16 cellular contexts compared by ENCODE assay signal in the genomic region with DNA sequence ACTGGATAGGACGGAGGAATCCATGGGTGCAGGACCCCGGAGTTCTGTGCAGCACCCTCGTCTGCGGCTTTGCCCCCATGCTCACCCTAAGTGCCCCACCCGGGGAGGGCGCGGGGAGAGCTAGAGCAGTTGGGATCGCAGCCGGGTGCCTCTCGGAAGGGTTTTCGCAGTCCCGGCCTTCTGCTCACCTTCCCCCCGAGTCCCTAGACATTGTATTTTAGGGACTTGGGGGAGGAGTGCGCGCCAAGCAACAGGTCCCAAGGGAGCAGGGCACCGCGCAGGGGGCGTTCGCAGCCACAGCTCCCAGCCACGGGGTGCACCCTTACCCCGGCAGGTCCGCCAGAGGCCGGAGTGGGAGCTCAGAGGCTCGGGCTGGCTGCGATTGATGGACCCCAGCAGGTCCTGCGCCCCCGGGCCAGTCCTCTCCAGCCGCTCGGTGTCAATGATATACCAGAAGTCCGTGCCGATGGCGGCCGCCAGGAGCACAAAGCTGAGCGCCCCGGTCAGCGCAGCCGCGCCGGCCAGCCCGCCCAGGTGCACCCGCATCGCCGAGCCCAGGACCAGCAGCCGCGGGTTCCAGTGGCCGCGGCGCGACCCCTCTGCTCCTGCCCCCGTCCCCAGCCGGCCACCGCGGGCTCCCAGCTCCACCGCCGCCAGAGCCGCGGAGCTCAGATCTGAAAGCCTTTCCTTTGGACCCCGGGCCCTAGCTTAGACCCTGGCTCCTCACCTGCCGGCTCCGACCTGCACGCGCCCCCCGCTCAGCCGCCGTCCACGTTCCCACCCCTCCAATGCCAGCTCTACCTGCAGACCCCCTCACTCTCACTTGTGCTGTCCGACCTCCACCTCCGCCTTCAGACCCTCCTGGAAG. TPM values are rescaled to one million over a fixed set of nuclear protein-coding genes. Genes with fewer than 3 reads are reported as not detected.
DNase-seq lines count a peak whose midpoint lies in the region; ATAC-seq, FAIRE-seq and TF ChIP-seq lines count a peak whose summit lies in the region.
"Had no signal": no experiment of that assay in that cellular context is flagged by ENCODE, and none has a peak within 500 bp of the region (broad histone marks: within the 10 kb centered on the region; RNA-seq: fewer than 3 reads in every experiment).

No MANE protein-coding gene starts in this region.

- H3K4me2 ChIP-seq in GM23338, result peak overlapping the region; percentile 98

- DNase-seq in GM23338 (ENCODE audit: low spot score), result peak; percentile 71
- no peak for DNase-seq in RWPE2 (ENCODE audit: low spot score)
- DNase-seq in pancreas, result peak in 2 of 6 donors; percentile 73 to 77
- DNase-seq in stimulated activated CD4-positive, alpha-beta T cell treated with anti-CD3 and anti-CD28 coated beads, Interleukin-1b, Interleukin-23, amount 100 ng/mL, for 48 hours, result no peak
- no peak for DNase-seq in spleen
- no peak for DNase-seq in activated naive CD4-positive, alpha-beta T cell treated with anti-CD3 and anti-CD28 coated beads for 36 hours
- no peak for DNase-seq in activated CD8-positive, alpha-beta memory T cell treated with anti-CD3 and anti-CD28 coated beads for 24 hours
- DNase-seq: activated CD8-positive, alpha-beta T cell treated with anti-CD3 and anti-CD28 coated beads, Interleukin-2, amount 10 ng/mL, durations not matched to agents 7 days and 5 days; CD4-positive, alpha-beta T cell; cortex of kidney; RPMI8226; stimulated activated CD4-positive, alpha-beta T cell treated with anti-CD3 and anti-CD28 coated beads, Interleukin-4, amount 100 ng/mL, for 24 hours had no signal

- H3K9me3 Mint-ChIP-seq in GM23338, result peaks cover 3% of the 10 kb centered on the region; the same call in 2 of the 3 replicates
- H3K9me3 Mint-ChIP-seq in activated naive CD4-positive, alpha-beta T cell treated with anti-CD3 and anti-CD28 coated beads for 36 hours, result no peaks in the 10 kb centered on the region
- H3K9me3 Mint-ChIP-seq: CD4-positive, alpha-beta T cell had no signal

- peak overlapping the region; percentile 97 for H2AFZ ChIP-seq in GM23338

- H3K36me3 ChIP-seq in GM23338 (ENCODE audit: insufficient read depth), result no peaks in the 10 kb centered on the region
- no peaks in the 10 kb centered on the region for H3K36me3 ChIP-seq in RWPE2 (ENCODE audit: low read depth)
- no peaks in the 10 kb centered on the region for H3K36me3 ChIP-seq in pancreas
- H3K36me3 ChIP-seq in spleen, result no peaks in the 10 kb centered on the region

- H3K9me3 ChIP-seq in RWPE2 (ENCODE audit: severe bottlenecking), result no peaks in the 10 kb centered on the region
- H3K9me3 ChIP-seq in pancreas, result no peaks in the 10 kb centered on the region
- H3K9me3 ChIP-seq in spleen, result no peaks in the 10 kb centered on the region

- H3K4me3 Mint-ChIP-seq in GM23338, result peak overlapping the region; percentile 73
- H3K4me3 Mint-ChIP-seq in activated naive CD4-positive, alpha-beta T cell treated with anti-CD3 and anti-CD28 coated beads for 36 hours, result no peak overlapping the region
- H3K4me3 Mint-ChIP-seq: activated CD8-positive, alpha-beta T cell treated with anti-CD3 and anti-CD28 coated beads, Interleukin-2, amount 10 ng/mL, durations not matched to agents 7 days and 5 days; CD4-positive, alpha-beta T cell had no signal

- TF ChIP-seq CTCF in GM23338 (conservative IDR thresholded peaks at IDR 0.05; ENCODE audit: low read depth in 2 of 2) (no peak), RWPE2 (IDR thresholded peaks at IDR 0.05; ENCODE audit: poor library complexity, severe bottlenecking) (no peak), pancreas (IDR thresholded peaks at IDR 0.05) (no peak), spleen (IDR thresholded peaks at IDR 0.05 in 8 of 11, conservative IDR thresholded peaks at IDR 0.05 in 3 of 11) (no peak)

- H3K9me2 ChIP-seq in GM23338 (ENCODE audit: insufficient read depth), result peaks cover 11% of the 10 kb centered on the region; the same call in 1 of the 2 replicates

- peak; percentile 69 for ATAC-seq in GM23338
- ATAC-seq in RWPE2 (ENCODE audit: low read depth), result peak; percentile 60
- peak; percentile 53 to 81 (median 72) for ATAC-seq in pancreas
- ATAC-seq: activated CD8-positive, alpha-beta T cell treated with anti-CD3 and anti-CD28 coated beads, Interleukin-2, amount 10 ng/mL, durations not matched to agents 7 days and 5 days had no signal

- H3K27me3 ChIP-seq in GM23338 (ENCODE audit: insufficient read depth), result peaks cover 62% of the 10 kb centered on the region
- peaks cover 28% of the 10 kb centered on the region for H3K27me3 ChIP-seq in RWPE2 (ENCODE audit: insufficient read depth, poor library complexity, severe bottlenecking)
- H3K27me3 ChIP-seq in pancreas, result peaks cover 0 to 9% (median 5%) of the 10 kb centered on the region in 4 donors
- H3K27me3 ChIP-seq in spleen (replicated peaks in 1 of 7), result peaks cover 12 to 83% (median 37%) of the 10 kb centered on the region in 7 donors

- no peak for TF ChIP-seq POLR2A in spleen (IDR thresholded peaks at IDR 0.05)

- CTCF ChIA-PET in activated naive CD4-positive, alpha-beta T cell treated with anti-CD3 and anti-CD28 coated beads for 36 hours (lab: Charles Lee), result interaction anchor here (0.8 kb wide), 1 partner anchor 22 kb away, joined by 4 read pairs; no protein-coding TSS in a partner anchor

- H3K4me1 ChIP-seq in GM23338 (ENCODE audit: insufficient read depth) (no peaks in the 10 kb centered on the region; the same call in 1 of the 2 replicates), RWPE2 (ENCODE audit: insufficient read depth, poor library complexity, severe bottlenecking) (peaks cover 8% of the 10 kb centered on the region), pancreas (peaks cover 0 to 6% (median 0%) of the 10 kb centered on the region in 3 donors), spleen (peaks cover 0 to 16% (median 12%) of the 10 kb centered on the region in 6 donors)

- H3K79me2 ChIP-seq in GM23338 (replicated peaks; ENCODE audit: insufficient read depth), result no peaks in the 10 kb centered on the region

- no peak for FAIRE-seq in pancreas (lab: Jason Lieb, UNC)

- H3K36me3 Mint-ChIP-seq in GM23338 (ENCODE audit: low read depth), result no peaks in the 10 kb centered on the region
- H3K36me3 Mint-ChIP-seq in activated naive CD4-positive, alpha-beta T cell treated with anti-CD3 and anti-CD28 coated beads for 36 hours (ENCODE audit: low read depth), result no peaks in the 10 kb centered on the region

- intact Hi-C loops in pancreas (cut with DNase I) (no loop called here), spleen (cut with DNase I; ENCODE audit: low total_unique reads) (no loop called here)
- intact Hi-C loops in activated naive CD4-positive, alpha-beta T cell treated with anti-CD3 and anti-CD28 coated beads for 36 hours (cut with micrococcal nuclease), result no loop called here

- H3K4me1 Mint-ChIP-seq in GM23338, result peaks cover 9% of the 10 kb centered on the region; the same call in 2 of the 3 replicates
- peaks cover 6% of the 10 kb centered on the region for H3K4me1 Mint-ChIP-seq in activated naive CD4-positive, alpha-beta T cell treated with anti-CD3 and anti-CD28 coated beads for 36 hours (ENCODE audit: low read depth)

- H3K27ac Mint-ChIP-seq in GM23338, result no peak overlapping the region
- no peak overlapping the region for H3K27ac Mint-ChIP-seq in activated naive CD4-positive, alpha-beta T cell treated with anti-CD3 and anti-CD28 coated beads for 36 hours
- H3K27ac Mint-ChIP-seq: activated CD8-positive, alpha-beta T cell treated with anti-CD3 and anti-CD28 coated beads, Interleukin-2, amount 10 ng/mL, durations not matched to agents 7 days and 5 days; CD4-positive, alpha-beta T cell had no signal

- H3F3A ChIP-seq in GM23338 (replicated peaks; ENCODE audit: low read depth), result no peaks in the 10 kb centered on the region

- peaks cover 24% of the 10 kb centered on the region for H3K27me3 Mint-ChIP-seq in GM23338 (ENCODE audit: insufficient read depth, low read depth, poor library complexity)
- peaks cover 40% of the 10 kb centered on the region for H3K27me3 Mint-ChIP-seq in activated naive CD4-positive, alpha-beta T cell treated with anti-CD3 and anti-CD28 coated beads for 36 hours (ENCODE audit: low read depth)

- 1 to 2% methylated on average over 64 to 68 of the region's 68 CpGs for WGBS in pancreas, 2 donors
- 3 to 4% (median 4%) methylated on average over 30 to 68 of the region's 68 CpGs for WGBS in spleen, 5 donors

- H3K4me3 ChIP-seq in GM23338 (peak overlapping the region; percentile 84), RWPE2 (ENCODE audit: severe bottlenecking) (peak overlapping the region; percentile 14), iPS-11a (ENCODE audit: low read depth, low read length) (peak overlapping the region; percentile 25), pancreas (peak overlapping the region in 3 of 4 donors; percentile 6 to 42 (median 24)), spleen (peak overlapping the region in 1 of 8 donors; percentile 35)

- H3K27ac ChIP-seq in GM23338 (ENCODE audit: low read depth) (no peak overlapping the region), RWPE2 (ENCODE audit: poor library complexity, severe bottlenecking) (no peak overlapping the region), pancreas (no peak overlapping the region), spleen (no peak overlapping the region)

- H4K20me1 ChIP-seq in GM23338 (replicated peaks; ENCODE audit: insufficient read depth), result no peaks in the 10 kb centered on the region

TF ChIP-seq in GM23338, 12 proteins besides CTCF, POLR2A, EP300 and RAD21:
- TF ChIP-seq CREB1 (CRISPR knock-in tag; IDR thresholded peaks at IDR 0.05; ENCODE audit: low read depth) (no peak), EZH2 (IDR thresholded peaks at IDR 0.05; ENCODE audit: low read depth, unreplicated experiment) (peak; percentile 27)

RNA-seq across cellular contexts. Expression of a gene that starts 0.8 kb away (rescaled TPM):
- total RNA-seq in GM23338 (2014; rRNA removed; shearing (Covaris generic)), result 0.52 TPM in 1 of 2 replicates, not detected in the other
- polyA plus RNA-seq in GM23338 (2016; fragmentation: Nextera tagmentation; extraction: Ambion mirVana), result 0.47 and 0.77 TPM in 2 replicates
- total RNA-seq in pancreas, result not detected
- polyA plus RNA-seq in pancreas, result not detected
- not detected for total RNA-seq in spleen
- polyA plus RNA-seq in spleen, result not detected
- total RNA-seq in activated naive CD4-positive, alpha-beta T cell treated with anti-CD3 and anti-CD28 coated beads for 36 hours, result not detected
- total RNA-seq: activated CD8-positive, alpha-beta T cell treated with anti-CD3 and anti-CD28 coated beads, Interleukin-2, amount 10 ng/mL, durations not matched to agents 7 days and 5 days; CD4-positive, alpha-beta T cell; fibroblast of villous mesenchyme; NCI-H460; posterior vena cava had no signal

RNA-seq across cellular contexts. Expression of a gene that starts 32.0 kb away (rescaled TPM):
- total RNA-seq in GM23338 (2014; rRNA removed; shearing (Covaris generic)), result 44.6 and 51.8 TPM in 2 replicates
- polyA plus RNA-seq in GM23338 (2016; fragmentation: Nextera tagmentation; extraction: Ambion mirVana) (44.8 and 51.4 TPM in 2 replicates), pancreas (10 to 100 TPM; 28.6 to 38.9 TPM), spleen (10 to 100 TPM; 14.8 to 23.7 (median 22.2) TPM)
- total RNA-seq in pancreas (10 to 100 TPM in 5 of 6 donors, 1 to 10 TPM in 1; 9.7 to 19.3 (median 14.3) TPM), spleen (10 to 100 TPM; 35.7 to 58.8 (median 47.5) TPM)
- 10 to 100 TPM; 43.2 to 48.4 TPM for total RNA-seq in activated naive CD4-positive, alpha-beta T cell treated with anti-CD3 and anti-CD28 coated beads for 36 hours
